In the genomic region with DNA sequence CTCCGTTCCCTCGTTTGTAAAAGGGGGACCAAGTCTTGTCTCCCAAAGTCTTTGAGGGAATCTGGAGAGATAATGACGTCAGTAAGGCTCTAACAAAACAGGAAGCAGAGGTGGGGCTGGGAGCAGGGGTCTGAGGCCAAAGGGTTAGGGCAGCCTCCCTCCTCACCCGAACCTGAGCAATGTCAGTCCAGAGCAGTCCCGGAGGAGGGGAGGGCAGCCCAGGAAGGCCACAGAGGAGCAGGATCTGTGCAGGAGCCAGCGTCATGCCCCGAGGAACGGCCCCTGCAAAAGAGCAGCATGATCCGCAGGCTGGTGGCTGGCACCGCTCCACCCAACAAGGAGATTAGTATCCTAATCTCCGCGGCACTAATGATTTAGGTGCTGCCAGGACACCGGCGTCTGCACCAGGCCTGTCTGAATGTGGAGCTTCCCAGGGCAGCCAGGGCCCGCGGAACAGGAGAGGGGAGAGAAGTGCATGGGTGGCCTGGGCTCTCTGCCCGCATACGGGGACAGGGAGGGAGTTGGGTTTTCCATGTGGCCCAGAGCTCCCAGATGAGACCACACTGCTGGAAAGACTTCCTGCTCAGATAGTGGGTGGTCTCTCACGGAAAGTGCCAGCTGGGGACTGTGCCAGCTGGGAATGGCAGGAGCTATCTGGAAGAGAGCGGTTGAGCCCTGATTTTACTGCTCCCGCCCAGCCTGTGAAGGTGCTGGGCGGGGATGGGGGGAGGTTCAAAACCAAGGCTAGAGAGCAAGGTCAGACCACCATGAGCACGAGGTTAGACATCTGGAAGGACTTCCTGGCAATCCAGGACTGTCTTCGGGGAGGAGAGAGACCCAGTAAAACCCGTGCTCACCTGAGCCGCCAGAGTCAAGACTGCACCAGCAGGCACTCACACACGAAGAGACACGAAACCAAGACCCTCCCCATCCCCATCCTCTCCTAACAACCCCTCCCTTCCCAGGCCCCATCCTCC, we compare ENCODE assay signal across 12 cellular contexts. TPM values are rescaled to one million over a fixed set of nuclear protein-coding genes. Genes with fewer than 3 reads are reported as not detected.
DNase-seq lines count a peak whose midpoint lies in the region; ATAC-seq and TF ChIP-seq lines count a peak whose summit lies in the region.
"Had no signal": no experiment of that assay in that cellular context is flagged by ENCODE, and none has a peak within 500 bp of the region (broad histone marks: within the 10 kb centered on the region; RNA-seq: fewer than 3 reads in every experiment).

No MANE protein-coding gene starts in this region.

- H3K27ac ChIP-seq in adrenal gland: peak overlapping the region in 2 of 5 donors; percentile 47 to 71
- H3K27ac ChIP-seq in hepatocyte: peak overlapping the region; percentile 80

- no peak overlapping the region for H2AFZ ChIP-seq in hepatocyte

- no peaks in the 10 kb centered on the region for H3K9me2 ChIP-seq in hepatocyte (replicated peaks; ENCODE audit: insufficient read depth)

- H3K4me3 ChIP-seq in H7 (ENCODE audit: insufficient read depth, low read depth, low read length): no peak overlapping the region
- no peak overlapping the region for H3K4me3 ChIP-seq in adrenal gland
- H3K4me3 ChIP-seq in hepatocyte: no peak overlapping the region
- H3K4me3 ChIP-seq in retinal pigment epithelial cell (ENCODE audit: low read length): no peak overlapping the region

- DNase-seq in H7 (peak; percentile 72), adrenal gland (peak; percentile 26 to 83 (median 53)), hepatocyte (ENCODE audit: low spot score) (peak; percentile 75), retinal pigment epithelial cell (ENCODE audit: low read depth) (peak; percentile 90), kidney tubule cell (ENCODE audit: low spot score) (no peak), NCI-H2107 (lab: John Stamatoyannopoulos, UW) (no peak)
- no peak for DNase-seq in stimulated activated naive CD8-positive, alpha-beta T cell treated with anti-CD3 and anti-CD28 coated beads, Interleukin-15, Interleukin-2, amounts not matched to agents 100 U/mL and 50 U/mL, for 24 hours
- DNase-seq in activated effector memory CD4-positive, alpha-beta T cell treated with Interleukin-2 at 50 U/mL for 16 hours: no peak
- DNase-seq: Caco-2; NCI-H1436 treated with DMSO at 0.1 percent for 48 hours; stimulated activated naive CD8-positive, alpha-beta T cell treated with anti-CD3 and anti-CD28 coated beads, Interleukin-15, amount 100 ng/mL, for 72 hours had no signal

- H3K4me1 ChIP-seq in adrenal gland (replicated peaks in 1 of 2) (peaks cover 0 to 8% of the 10 kb centered on the region in 2 donors), hepatocyte (ENCODE audit: insufficient read depth) (peaks cover 19% of the 10 kb centered on the region)
- H3K4me1 ChIP-seq: Caco-2 had no signal

- no peaks in the 10 kb centered on the region for H4K20me1 ChIP-seq in hepatocyte (ENCODE audit: insufficient read depth, poor library complexity, severe bottlenecking)

- TF ChIP-seq POLR2A in adrenal gland (IDR thresholded peaks at IDR 0.05): no peak

- H3K36me3 ChIP-seq in H7 (replicated peaks; ENCODE audit: control insufficient read depth, insufficient read depth, low read length) (no peaks in the 10 kb centered on the region), adrenal gland (replicated peaks in 1 of 2) (no peaks in the 10 kb centered on the region), hepatocyte (replicated peaks; ENCODE audit: insufficient read depth, low read depth) (no peaks in the 10 kb centered on the region)

- WGBS in adrenal gland, 4 donors: 34 to 51% (median 44%) methylated on average over 18 to 28 of the region's 28 CpGs
- 60% methylated on average over 28 of the region's 28 CpGs for WGBS in hepatocyte (ENCODE audit: low lambda C conversion rate, missing lambda C conversion rate)

- intact Hi-C loops in adrenal gland (cut with DNase I): no loop called here

- H3K27me3 ChIP-seq in H7 (ENCODE audit: control insufficient read depth, insufficient read depth, low read length) (no peaks in the 10 kb centered on the region), adrenal gland (no peaks in the 10 kb centered on the region), hepatocyte (no peaks in the 10 kb centered on the region)

- H3K4me2 ChIP-seq in hepatocyte: peak overlapping the region; percentile 12

- H3K9me3 ChIP-seq in adrenal gland (replicated peaks in 1 of 3): no peaks in the 10 kb centered on the region
- H3K9me3 ChIP-seq in hepatocyte (ENCODE audit: low read depth): no peaks in the 10 kb centered on the region
- H3K9me3 ChIP-seq: Caco-2 had no signal

- TF ChIP-seq CTCF in adrenal gland (IDR thresholded peaks at IDR 0.05) (no peak), hepatocyte (IDR thresholded peaks at IDR 0.05; ENCODE audit: poor library complexity) (no peak), retinal pigment epithelial cell (conservative IDR thresholded peaks at IDR 0.05; ENCODE audit: low read depth, low read length) (no peak)

- no peak for ATAC-seq in stimulated activated naive CD8-positive, alpha-beta T cell treated with anti-CD3 and anti-CD28 coated beads, Interleukin-15, Interleukin-2, amounts not matched to agents 100 U/mL and 50 U/mL, for 24 hours

- no peaks in the 10 kb centered on the region for H3K79me2 ChIP-seq in hepatocyte

RNA-seq across cellular contexts. Expression of a gene that starts 11.0 kb away (rescaled TPM):
- 0.07 TPM in 1 of 2 replicates, not detected in the other for total RNA-seq in H7 (2014; rRNA removed; shearing (Covaris generic))
- total RNA-seq in adrenal gland (under 1 TPM in 2 of 8 donors, not detected in 6; 0.55 TPM), hepatocyte (41.5 and 59.5 TPM in 2 replicates)
- polyA plus RNA-seq in adrenal gland (1 to 10 TPM in 1 of 3 donors, under 1 TPM in 1, not detected in 1; 0.97 to 1.3 TPM), hepatocyte (118 and 145 TPM in 2 replicates)

RNA-seq across cellular contexts. Expression of a gene that starts 22.8 kb away (rescaled TPM):
- total RNA-seq in H7 (2014; rRNA removed; shearing (Covaris generic)): not detected in 2 replicates
- total RNA-seq in adrenal gland: 1 to 10 TPM in 2 of 8 donors, under 1 TPM in 5, not detected in 1; 0.18 to 3.0 (median 0.53) TPM
- polyA plus RNA-seq in adrenal gland: 1 to 10 TPM in 2 of 3 donors, not detected in 1; 2.6 to 4.5 TPM
- 0.90 and 1.1 TPM in 2 replicates for total RNA-seq in hepatocyte
- polyA plus RNA-seq in hepatocyte: 2.5 and 4.8 TPM in 2 replicates
- total RNA-seq: Caco-2, OCI-LY7 had no signal

RNA-seq across cellular contexts. Expression of a gene that starts 48.7 kb away (rescaled TPM):
- not detected in 2 replicates for total RNA-seq in H7 (2014; rRNA removed; shearing (Covaris generic))
- total RNA-seq in adrenal gland (under 1 TPM in 1 of 8 donors, not detected in 7; 0.35 TPM), hepatocyte (0.33 TPM in 1 of 2 replicates, not detected in the other)
- polyA plus RNA-seq in adrenal gland (1 to 10 TPM in 1 of 3 donors, not detected in 2; 1.2 TPM), hepatocyte (1.1 and 1.9 TPM in 2 replicates)
- total RNA-seq: Caco-2 had no signal

RNA-seq across cellular contexts. Expression of a gene that starts 53.3 kb away (rescaled TPM):
- 62.6 and 74.3 TPM in 2 replicates for total RNA-seq in H7 (2014; rRNA removed; shearing (Covaris generic))
- 1,000 to 10,000 TPM in 1 of 8 donors, 100 to 1,000 TPM in 7; 105 to 1,189 (median 484) TPM for total RNA-seq in adrenal gland
- 1,000 to 10,000 TPM in 1 of 3 donors, 100 to 1,000 TPM in 2; 269 to 1,002 (median 614) TPM for polyA plus RNA-seq in adrenal gland
- 180 and 192 TPM in 2 replicates for total RNA-seq in hepatocyte
- 977 and 989 TPM in 2 replicates for polyA plus RNA-seq in hepatocyte

Comparison
In these comparisons a context has a peak if more than half of its experiments do, and no peak if none do; other contexts are left out.
1. DNase-seq: peak in H7 (single experiment), adrenal gland (7 of 7), hepatocyte (single experiment) and retinal pigment epithelial cell (single experiment); none in kidney tubule cell (single experiment), stimulated activated naive CD8-positive, alpha-beta T cell treated with anti-CD3 and anti-CD28 coated beads, Interleukin-15, Interleukin-2, amounts not matched to agents 100 U/mL and 50 U/mL, for 24 hours (single experiment), activated effector memory CD4-positive, alpha-beta T cell treated with Interleukin-2 at 50 U/mL for 16 hours (single experiment) and NCI-H2107 (single experiment).
2. RNA of a gene that starts 11.0 kb away (total RNA-seq): 41.5 to 59.5 TPM in hepatocyte; 0.55 TPM in adrenal gland and 0.07 TPM in H7; every median in the first group is over 10 times any median in the second.